In genomic region chr6:39088331-39088730, GRCh38 we compare ENCODE assay signal across 9 cellular contexts. TPM values are rescaled to one million over a fixed set of nuclear protein-coding genes. Genes with fewer than 3 reads are reported as not detected.
A peak's percentile ranks its signal among the peaks of the same experiment; 100 is the strongest.
DNase-seq lines count a peak whose midpoint lies in the region; ATAC-seq and TF ChIP-seq lines count a peak whose summit lies in the region.
"Had no signal": no experiment of that assay in that cellular context is flagged by ENCODE, and none has a peak within 500 bp of the region (broad histone marks: within the 10 kb centered on the region; RNA-seq: fewer than 3 reads in every experiment).

No MANE protein-coding gene starts in this region.

- TF ChIP-seq CTCF in brain (conservative IDR thresholded peaks at IDR 0.05) (peak; percentile 63 to 64), CD14-positive monocyte (IDR thresholded peaks at IDR 0.05) (no peak)

- H3K4me3 Mint-ChIP-seq in brain (no peak overlapping the region), CD14-positive monocyte (no peak overlapping the region)
- H3K4me3 Mint-ChIP-seq: stimulated activated naive CD8-positive, alpha-beta T cell treated with anti-CD3 and anti-CD28 coated beads, Interleukin-15, amount 100 ng/mL, for 72 hours had no signal

- peak overlapping the region in 2 of 5 experiments; percentile 8 to 26 for H3K27ac Mint-ChIP-seq in brain
- H3K27ac Mint-ChIP-seq in CD14-positive monocyte, result no peak overlapping the region

- intact Hi-C loops in CD14-positive monocyte (cut with micrococcal nuclease), result no loop called here

- peaks cover 57% of the 10 kb centered on the region for H3K4me1 Mint-ChIP-seq in brain
- H3K4me1 Mint-ChIP-seq in CD14-positive monocyte, result peaks cover 2% of the 10 kb centered on the region

- H3K36me3 Mint-ChIP-seq in brain (no peaks in the 10 kb centered on the region), CD14-positive monocyte (peaks cover 0 to 2% of the 10 kb centered on the region in 2 donors)

- H3K9me3 Mint-ChIP-seq in brain (no peaks in the 10 kb centered on the region), CD14-positive monocyte (no peaks in the 10 kb centered on the region)
- H3K9me3 Mint-ChIP-seq: stimulated activated naive CD8-positive, alpha-beta T cell treated with anti-CD3 and anti-CD28 coated beads, Interleukin-15, amount 100 ng/mL, for 72 hours had no signal

- peak; percentile 56 for DNase-seq in EH (ENCODE audit: low read depth)
- DNase-seq in LHCN-M2 (ENCODE audit: low read depth), result peak; percentile 65
- DNase-seq in left kidney (ENCODE audit: low read depth, low spot score), result peak; percentile 93
- DNase-seq in NCI-H2196 (lab: John Stamatoyannopoulos, UW; ENCODE audit: unreplicated experiment), result no peak
- DNase-seq in CD14-positive monocyte (ENCODE audit: low spot score), result no peak

- peaks cover 12% of the 10 kb centered on the region for H3K27me3 Mint-ChIP-seq in brain
- peaks cover 29 to 61% (median 32%) of the 10 kb centered on the region in 3 donors for H3K27me3 Mint-ChIP-seq in CD14-positive monocyte (ENCODE audit: low read depth in 3 of 3)

- no peak for ATAC-seq in GM18511 (IDR thresholded peaks at IDR 0.05; ENCODE audit: unreplicated experiment)
- no peak for ATAC-seq in HG03045 (IDR thresholded peaks at IDR 0.05; ENCODE audit: unreplicated experiment)
- ATAC-seq: stimulated activated naive CD8-positive, alpha-beta T cell treated with anti-CD3 and anti-CD28 coated beads, Interleukin-15, amount 100 ng/mL, for 72 hours had no signal

RNA-seq across cellular contexts. Expression of gene SAYSD1, which starts 26.7 kb away (rescaled TPM):
- 13.9 and 15.8 TPM in 2 replicates for total RNA-seq in LHCN-M2 (2014; rRNA removed)
- polyA plus RNA-seq in LHCN-M2 (2012), result 8.0 TPM
- polyA plus RNA-seq in brain (ENCODE audit: insufficient read depth, low read depth, low replicate concordance) (28.2 TPM), CD14-positive monocyte (10 to 100 TPM; 12.0 to 15.5 TPM)

RNA-seq across cellular contexts. Expression of gene GLP1R, which starts 39.8 kb away (rescaled TPM):
- not detected in 2 replicates for total RNA-seq in LHCN-M2 (2014; rRNA removed)
- not detected for polyA plus RNA-seq in LHCN-M2 (2012)
- polyA plus RNA-seq in brain (ENCODE audit: insufficient read depth, low read depth, low replicate concordance) (12.7 TPM), CD14-positive monocyte (not detected)

Comparison
In these comparisons a context has a peak if more than half of its experiments do, and no peak if none do; other contexts are left out.
1. DNase-seq: peak in EH (single experiment), LHCN-M2 (single experiment) and left kidney (single experiment); none in NCI-H2196 (single experiment) and CD14-positive monocyte (single experiment).
2. RNA of gene GLP1R, which starts 39.8 kb away (polyA plus RNA-seq): 12.7 TPM in brain (single experiment); not detected in CD14-positive monocyte; every median in the first group is over 10 times any median in the second.